ENCODE assay signal across 14 cellular contexts in the genomic region with DNA sequence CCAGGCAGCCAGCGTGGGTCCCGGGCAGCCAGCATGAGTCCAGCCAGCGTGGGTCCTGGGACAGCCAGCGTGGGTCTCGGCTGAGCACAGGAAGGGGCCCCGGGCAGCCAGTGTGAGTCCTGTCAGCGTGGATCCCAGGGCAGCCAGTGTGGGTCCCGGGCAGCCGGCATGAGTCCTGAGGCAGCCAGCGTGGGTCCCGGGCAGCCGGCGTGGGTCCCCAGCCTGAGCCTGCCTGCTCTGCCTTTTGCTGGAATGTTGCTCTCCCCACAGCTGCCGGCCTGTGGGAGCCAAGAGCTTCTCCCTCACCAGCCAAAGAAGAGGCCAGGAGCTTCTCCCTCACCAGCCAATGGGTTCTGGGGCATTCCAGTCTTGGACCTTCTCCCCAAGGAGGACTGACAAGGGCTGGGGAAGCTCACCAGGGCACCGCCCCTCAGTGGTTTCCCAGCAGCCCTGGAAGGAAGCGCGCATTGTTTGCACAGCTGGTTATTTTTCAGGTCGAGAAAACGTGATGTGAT. TPM values are rescaled to one million over a fixed set of nuclear protein-coding genes. Genes with fewer than 3 reads are reported as not detected.
A peak's percentile ranks its signal among the peaks of the same experiment; 100 is the strongest.
DNase-seq lines count a peak whose midpoint lies in the region; ATAC-seq and TF ChIP-seq lines count a peak whose summit lies in the region.
"Had no signal": no experiment of that assay in that cellular context is flagged by ENCODE, and none has a peak within 500 bp of the region (broad histone marks: within the 10 kb centered on the region; RNA-seq: fewer than 3 reads in every experiment).

No MANE protein-coding gene starts in this region.

- no peaks in the 10 kb centered on the region for H3K27me3 ChIP-seq in H7 (ENCODE audit: control insufficient read depth, insufficient read depth, low read length)

- H3K4me3 ChIP-seq in AG10803 (ENCODE audit: low read length): peak overlapping the region; percentile 5; the same call in 1 of the 2 replicates
- no peak overlapping the region for H3K4me3 ChIP-seq in H7 (ENCODE audit: insufficient read depth, low read depth, low read length)
- H3K4me3 ChIP-seq in mucosa of descending colon: no peak overlapping the region

- H3K36me3 Mint-ChIP-seq in activated CD8-positive, alpha-beta T cell treated with anti-CD3 and anti-CD28 coated beads for 36 hours (ENCODE audit: low read depth): no peaks in the 10 kb centered on the region
- H3K36me3 Mint-ChIP-seq: CD14-positive monocyte had no signal

- H3K36me3 ChIP-seq in H7 (replicated peaks; ENCODE audit: control insufficient read depth, insufficient read depth, low read length) (no peaks in the 10 kb centered on the region), mucosa of descending colon (ENCODE audit: low read depth) (no peaks in the 10 kb centered on the region)

- CTCF ChIA-PET in activated CD8-positive, alpha-beta T cell treated with anti-CD3 and anti-CD28 coated beads for 36 hours (lab: Charles Lee): no interaction called here

- H3K27ac Mint-ChIP-seq in activated CD8-positive, alpha-beta T cell treated with anti-CD3 and anti-CD28 coated beads for 36 hours: no peak overlapping the region

- H3K4me3 Mint-ChIP-seq in activated CD8-positive, alpha-beta T cell treated with anti-CD3 and anti-CD28 coated beads for 36 hours: no peak overlapping the region

- H3K9me3 ChIP-seq in mucosa of descending colon: peaks cover 3% of the 10 kb centered on the region

- no peaks in the 10 kb centered on the region for H3K4me1 Mint-ChIP-seq in activated CD8-positive, alpha-beta T cell treated with anti-CD3 and anti-CD28 coated beads for 36 hours (ENCODE audit: low read depth)

- ATAC-seq in mucosa of descending colon (peak; percentile 50), GM21529 (IDR thresholded peaks at IDR 0.05; ENCODE audit: unreplicated experiment) (no peak)
- ATAC-seq in activated CD8-positive, alpha-beta T cell treated with anti-CD3 and anti-CD28 coated beads for 36 hours: no peak

- intact Hi-C loops in mucosa of descending colon (cut with DNase I, micrococcal nuclease): no loop called here
- intact Hi-C loops in activated CD8-positive, alpha-beta T cell treated with anti-CD3 and anti-CD28 coated beads for 36 hours (cut with micrococcal nuclease): no loop called here

- peaks cover 10% of the 10 kb centered on the region for H3K27me3 Mint-ChIP-seq in activated CD8-positive, alpha-beta T cell treated with anti-CD3 and anti-CD28 coated beads for 36 hours

- DNase-seq in AG10803 (ENCODE audit: low read depth) (peak; percentile 62), H7 (peak; percentile 65), astrocyte of the hippocampus (ENCODE audit: low read depth, low spot score) (peak; percentile 48), mucosa of descending colon (peak in 1 of 3 donors; percentile 32), COR-L47 (lab: John Stamatoyannopoulos, UW) (no peak), SKM-1 (lab: John Stamatoyannopoulos, UW; ENCODE audit: unreplicated experiment) (no peak)
- DNase-seq in activated CD8-positive, alpha-beta T cell treated with anti-CD3 and anti-CD28 coated beads for 36 hours: no peak
- DNase-seq: foreskin melanocyte; NCI-H1105; NCI-H524 treated with DMSO at 0.1 percent for 48 hours; SIG-M5; stimulated activated CD4-positive, alpha-beta T cell treated with anti-CD3 and anti-CD28 coated beads, Interleukin-4, amount 100 ng/mL, for 24 hours had no signal

- H3K9me3 Mint-ChIP-seq in activated CD8-positive, alpha-beta T cell treated with anti-CD3 and anti-CD28 coated beads for 36 hours: peaks cover 8% of the 10 kb centered on the region

- TF ChIP-seq CTCF in AG10803 (conservative IDR thresholded peaks at IDR 0.05; ENCODE audit: low read length): no peak
- no peak for TF ChIP-seq CTCF in mucosa of descending colon (IDR thresholded peaks at IDR 0.05)
- no peak for TF ChIP-seq CTCF in activated CD8-positive, alpha-beta T cell treated with anti-CD3 and anti-CD28 coated beads for 36 hours (IDR thresholded peaks at IDR 0.05)

- POLR2A ChIA-PET in activated CD8-positive, alpha-beta T cell treated with anti-CD3 and anti-CD28 coated beads for 36 hours (lab: Charles Lee): no interaction called here

- peaks cover 3% of the 10 kb centered on the region for H3K4me1 ChIP-seq in mucosa of descending colon (ENCODE audit: low read depth)

RNA-seq across cellular contexts. Expression of a gene that starts 15.0 kb away (rescaled TPM):
- total RNA-seq in H7 (2014; rRNA removed; shearing (Covaris generic)): 1.4 and 3.7 TPM in 2 replicates
- total RNA-seq in mucosa of descending colon: 10 to 100 TPM; 18.0 to 74.5 (median 36.0) TPM
- not detected for total RNA-seq in activated CD8-positive, alpha-beta T cell treated with anti-CD3 and anti-CD28 coated beads for 36 hours

Comparison
In these comparisons a context has a peak if more than half of its experiments do, and no peak if none do; other contexts are left out.
1. DNase-seq: peak in AG10803 (single experiment), H7 (single experiment) and astrocyte of the hippocampus (single experiment); none in COR-L47 (single experiment), SKM-1 (single experiment) and activated CD8-positive, alpha-beta T cell treated with anti-CD3 and anti-CD28 coated beads for 36 hours (single experiment).